In the genomic region with DNA sequence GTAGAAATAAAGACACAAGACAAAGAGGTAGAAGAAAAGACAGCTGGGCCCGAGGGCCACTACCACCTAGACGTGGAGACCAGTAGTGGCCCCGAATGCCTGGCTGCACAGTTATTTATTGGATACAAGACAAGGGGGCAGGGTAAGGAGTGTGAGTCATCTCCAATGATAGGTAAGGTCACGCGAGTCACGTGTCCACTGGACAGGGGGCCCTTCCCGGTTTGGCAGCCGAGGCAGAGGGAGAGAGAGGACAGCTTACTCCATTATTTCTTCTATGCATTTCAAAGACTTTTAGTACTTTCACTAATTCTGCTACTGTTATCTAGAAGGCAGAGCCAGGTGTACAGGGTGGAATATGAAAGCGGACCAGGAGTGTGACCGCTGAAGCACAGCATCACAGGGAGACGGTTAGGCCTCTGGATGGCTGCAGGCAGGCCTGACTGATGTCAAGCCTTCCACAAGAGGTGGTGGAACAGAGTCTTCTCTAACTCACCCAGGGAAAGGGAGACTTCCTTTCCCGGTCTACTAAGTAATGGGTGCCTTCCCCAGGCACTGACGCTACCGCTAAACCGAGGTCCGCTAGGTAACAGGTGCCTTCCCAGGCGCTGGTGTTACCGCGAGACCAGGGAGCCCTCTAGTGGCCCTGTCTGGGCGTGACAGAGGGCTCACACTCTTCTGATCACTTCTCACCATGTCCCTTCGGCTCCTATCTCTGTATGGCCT, we compare ENCODE assay signal across 8 cellular contexts. TPM values are rescaled to one million over a fixed set of nuclear protein-coding genes. Genes with fewer than 3 reads are reported as not detected.
DNase-seq lines count a peak whose midpoint lies in the region; ATAC-seq and TF ChIP-seq lines count a peak whose summit lies in the region.

No MANE protein-coding gene starts in this region.

- peak; percentile 81 for DNase-seq in ELF-1 (ENCODE audit: low read depth, low spot score)
- peak; percentile 63 for DNase-seq in GM23248
- DNase-seq in NCI-H1105 (lab: John Stamatoyannopoulos, UW): peak; percentile 20
- peak; percentile 48 for DNase-seq in activated B cell treated with CpG ODN at 0.5 μM for 24 hours
- DNase-seq in mammary epithelial cell: peak; percentile 50
- DNase-seq in left kidney (ENCODE audit: low read depth, low spot score): peak; percentile 77
- peak; percentile 50 to 60 (median 52) for DNase-seq in stimulated activated CD4-positive, alpha-beta T cell treated with anti-CD3 and anti-CD28 coated beads, TNF-alpha, amount 100 ng/mL, for 24 hours (ENCODE audit: low read depth in 3 of 3)

- peaks cover 17% of the 10 kb centered on the region for H3F3A ChIP-seq in GM23248 (ENCODE audit: insufficient read depth)

- peaks cover 4% of the 10 kb centered on the region for H3K27me3 Mint-ChIP-seq in activated B cell treated with CpG ODN at 0.5 μM for 24 hours

- H2AFZ ChIP-seq in GM23248 (no peak overlapping the region), mammary epithelial cell (ENCODE audit: low read depth, low read length) (no peak overlapping the region)

- H3K27me3 ChIP-seq in GM23248 (replicated peaks; ENCODE audit: insufficient read depth): peaks cover 13% of the 10 kb centered on the region; the same call in 1 of the 2 replicates
- H3K27me3 ChIP-seq in mammary epithelial cell (ENCODE audit: insufficient read depth, low read length): no peaks in the 10 kb centered on the region

- peak; percentile 75 for ATAC-seq in activated B cell treated with CpG ODN at 0.5 μM for 24 hours (ENCODE audit: low read depth)
- no peak for ATAC-seq in HG03280 (IDR thresholded peaks at IDR 0.05; ENCODE audit: unreplicated experiment)

- no peaks in the 10 kb centered on the region for H3K9me2 ChIP-seq in GM23248 (ENCODE audit: insufficient read depth)

- H3K36me3 ChIP-seq in GM23248 (ENCODE audit: low read depth) (no peaks in the 10 kb centered on the region), mammary epithelial cell (ENCODE audit: insufficient read depth, low read length) (no peaks in the 10 kb centered on the region)

- H3K36me3 Mint-ChIP-seq in activated B cell treated with CpG ODN at 0.5 μM for 24 hours (ENCODE audit: low read depth): no peaks in the 10 kb centered on the region

- H3K9me3 Mint-ChIP-seq in activated B cell treated with CpG ODN at 0.5 μM for 24 hours: peaks cover 2% of the 10 kb centered on the region

- dilution Hi-C loops in mammary epithelial cell (cut with HindIII; ENCODE audit: low sequenced_read_pairs): loop anchor here (5.0 kb wide), 2 partner anchors 48 to 78 kb away; no protein-coding TSS in a partner anchor

- no peaks in the 10 kb centered on the region for H3K9me3 ChIP-seq in GM23248 (ENCODE audit: low read depth)
- H3K9me3 ChIP-seq in mammary epithelial cell (replicated peaks; ENCODE audit: insufficient read depth, low read length): no peaks in the 10 kb centered on the region

- POLR2A ChIA-PET in activated B cell treated with CpG ODN at 0.5 μM for 24 hours (lab: Charles Lee): no interaction called here

- peak; percentile 49 for TF ChIP-seq CTCF in activated B cell treated with CpG ODN at 0.5 μM for 24 hours (IDR thresholded peaks at IDR 0.05)
- peak; percentile 70 to 88 for TF ChIP-seq CTCF in mammary epithelial cell (conservative IDR thresholded peaks at IDR 0.05 in 1 of 2, IDR thresholded peaks at IDR 0.05 in 1 of 2; ENCODE audit: extremely low read depth in 1 of 2, insufficient read depth in 1 of 2, low read depth in 1 of 2, low read length in 2 of 2)

- H3K9ac ChIP-seq in GM23248 (no peak overlapping the region), mammary epithelial cell (ENCODE audit: insufficient read depth, low read length) (no peak overlapping the region)

- no peaks in the 10 kb centered on the region for H4K20me1 ChIP-seq in GM23248 (ENCODE audit: insufficient read depth)
- no peaks in the 10 kb centered on the region for H4K20me1 ChIP-seq in mammary epithelial cell (ENCODE audit: insufficient read depth, low read length)

- in situ Hi-C loops in GM23248 (cut with MboI) (no loop called here), mammary epithelial cell (cut with MboI; ENCODE audit: low sequenced_read_pairs in 2 of 2) (loop anchor here (5.0 to 25.0 kb wide), 2 partner anchors 83 to 348 kb away; no protein-coding TSS in a partner anchor)

- H3K27ac ChIP-seq in GM23248 (no peak overlapping the region), mammary epithelial cell (ENCODE audit: insufficient read depth, low read depth, low read length) (no peak overlapping the region)

- no peaks in the 10 kb centered on the region; the same call in 1 of the 2 replicates for H3K4me1 ChIP-seq in GM23248 (ENCODE audit: insufficient read depth)
- no peaks in the 10 kb centered on the region for H3K4me1 ChIP-seq in mammary epithelial cell (ENCODE audit: insufficient read depth, low read length)

- peak overlapping the region; percentile 32 for H3K4me3 Mint-ChIP-seq in activated B cell treated with CpG ODN at 0.5 μM for 24 hours

- H3K4me3 ChIP-seq in GM23248: no peak overlapping the region
- no peak overlapping the region for H3K4me3 ChIP-seq in mammary epithelial cell (replicated peaks in 1 of 3; ENCODE audit: insufficient read depth in 1 of 3, low read depth in 2 of 3, low read length in 3 of 3)

- no peak overlapping the region for H3K27ac Mint-ChIP-seq in activated B cell treated with CpG ODN at 0.5 μM for 24 hours

- BruUV-seq in mammary epithelial cell (replicated peaks; lab: Mats Ljungman, UMichigan): no TSS peak

- WGBS in GM23248 (ENCODE audit: low coverage in 1 of 2, low lambda C conversion rate in 2 of 2, missing lambda C conversion rate in 2 of 2), 2 experiments: 30 to 32% methylated on average over 20 to 21 of the region's 21 CpGs
- WGBS in mammary epithelial cell (ENCODE audit: low coverage, missing lambda C conversion rate): 51% methylated on average over 21 of the region's 21 CpGs

- H3K4me2 ChIP-seq in GM23248 (ENCODE audit: unreplicated experiment) (no peak overlapping the region), mammary epithelial cell (ENCODE audit: insufficient read depth, low read depth, low read length) (no peak overlapping the region)

- CTCF ChIA-PET in activated B cell treated with CpG ODN at 0.5 μM for 24 hours (lab: Charles Lee): interaction anchor here (2.7 kb wide), 1 partner anchor 84 kb away, joined by 13 read pairs; no protein-coding TSS in a partner anchor
- CTCF ChIA-PET in mammary epithelial cell (lab: Charles Lee; ENCODE audit: low non-redundant PET): interaction anchor here (0.8 kb wide), 1 partner anchor 72 kb away, joined by 17 read pairs; no protein-coding TSS in a partner anchor

- intact Hi-C loops in activated B cell treated with CpG ODN at 0.5 μM for 24 hours (cut with micrococcal nuclease) (loop anchor here (1.0 kb wide), 2 partner anchors 75 to 83 kb away; no protein-coding TSS in a partner anchor), mammary epithelial cell (cut with micrococcal nuclease) (loop anchor here (1.0 to 5.0 kb wide), 5 partner anchors 45 to 353 kb away; a partner anchor contains a TSS)

- H3K79me2 ChIP-seq in GM23248 (ENCODE audit: insufficient read depth) (no peaks in the 10 kb centered on the region), mammary epithelial cell (ENCODE audit: insufficient read depth, low read length) (no peaks in the 10 kb centered on the region)

- peaks cover 6% of the 10 kb centered on the region for H3K4me1 Mint-ChIP-seq in activated B cell treated with CpG ODN at 0.5 μM for 24 hours

RNA-seq across cellular contexts. Expression of a gene that starts 44.9 kb away (rescaled TPM):
- total RNA-seq in GM23248 (2014; rRNA removed; shearing (Covaris generic)): 2.9 and 3.9 TPM in 2 replicates
- polyA plus RNA-seq in GM23248 (2016; fragmentation: Nextera tagmentation; extraction: Ambion mirVana): 1.6 and 1.9 TPM in 2 replicates
- total RNA-seq in activated B cell treated with CpG ODN at 0.5 μM for 24 hours: 7.2 and 11.6 TPM in 2 replicates
- total RNA-seq in mammary epithelial cell: 1 to 10 TPM; 4.7 to 8.6 TPM
- 1.9 TPM for polyA plus RNA-seq in mammary epithelial cell
- polyA minus RNA-seq in mammary epithelial cell: not detected

RNA-seq across cellular contexts. Expression of a gene that starts 45.0 kb away (rescaled TPM):
- 6.7 and 11.9 TPM in 2 replicates for total RNA-seq in GM23248 (2014; rRNA removed; shearing (Covaris generic))
- polyA plus RNA-seq in GM23248 (2016; fragmentation: Nextera tagmentation; extraction: Ambion mirVana) (15.1 and 16.9 TPM in 2 replicates), mammary epithelial cell (16.1 TPM)
- total RNA-seq in activated B cell treated with CpG ODN at 0.5 μM for 24 hours (15.9 and 20.9 TPM in 2 replicates), mammary epithelial cell (10 to 100 TPM in 1 of 2 donors, 1 to 10 TPM in 1; 6.3 to 36.3 TPM)
- polyA minus RNA-seq in mammary epithelial cell: 35.0 TPM

RNA-seq across cellular contexts. Expression of a gene that starts 51.9 kb away (rescaled TPM):
- total RNA-seq in GM23248 (2014; rRNA removed; shearing (Covaris generic)): 0.86 TPM in 1 of 2 replicates, not detected in the other
- 0.16 and 0.31 TPM in 2 replicates for polyA plus RNA-seq in GM23248 (2016; fragmentation: Nextera tagmentation; extraction: Ambion mirVana)
- total RNA-seq in activated B cell treated with CpG ODN at 0.5 μM for 24 hours: not detected in 2 replicates
- 10 to 100 TPM; 17.5 to 31.4 TPM for total RNA-seq in mammary epithelial cell
- polyA plus RNA-seq in mammary epithelial cell: 41.0 TPM
- polyA minus RNA-seq in mammary epithelial cell: 60.6 TPM

Comparison
In these comparisons a context has a peak if more than half of its experiments do, and no peak if none do; other contexts are left out.
1. DNase-seq: peak in every context shown above with its lines; median percentile 81 in ELF-1; 77 in left kidney; 63 in GM23248; 52 in stimulated activated CD4-positive, alpha-beta T cell treated with anti-CD3 and anti-CD28 coated beads, TNF-alpha, amount 100 ng/mL, for 24 hours; 50 in mammary epithelial cell; 48 in activated B cell treated with CpG ODN at 0.5 μM for 24 hours; 20 in NCI-H1105.